ENCODE assay signal across 9 cellular contexts in the genomic region with DNA sequence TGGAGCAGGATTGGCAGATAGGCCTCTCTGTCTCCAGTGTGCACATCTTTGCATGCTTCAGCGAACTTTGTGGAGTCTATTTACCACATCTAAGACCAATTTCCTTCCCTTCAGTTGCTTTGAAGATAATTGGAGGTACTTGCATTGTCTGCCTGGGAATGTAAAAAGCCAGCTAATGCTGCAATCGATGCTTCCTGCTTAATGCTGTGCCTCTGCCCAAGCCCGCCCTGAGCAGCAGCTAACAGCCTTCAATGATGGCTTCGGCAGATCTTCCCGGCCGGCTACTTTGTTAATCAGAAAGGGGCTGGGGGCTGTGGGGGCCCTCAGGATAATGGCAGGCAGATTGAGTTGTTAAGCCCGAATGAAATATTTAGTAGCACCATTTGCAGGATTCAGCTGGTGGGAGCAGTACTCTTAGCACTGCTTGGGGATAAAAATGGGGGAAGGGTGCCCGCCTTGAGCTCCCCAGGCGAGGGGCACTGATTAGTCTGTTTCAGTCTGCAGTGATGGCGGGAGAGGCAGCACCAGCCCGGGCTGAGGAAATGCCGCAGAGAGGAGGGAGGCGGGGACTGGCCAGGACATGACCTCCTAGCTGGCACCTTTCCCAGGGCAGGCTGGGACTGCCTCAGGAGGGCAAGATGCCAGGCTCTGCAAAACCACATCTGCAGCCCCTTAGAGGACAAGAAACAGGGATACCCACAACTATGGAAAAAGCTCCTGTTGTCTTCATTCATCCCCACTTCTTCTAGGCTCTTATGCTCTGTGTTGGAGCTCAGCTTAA.
DNase-seq lines count a peak whose midpoint lies in the region; ATAC-seq and TF ChIP-seq lines count a peak whose summit lies in the region.
"Had no signal": no experiment of that assay in that cellular context is flagged by ENCODE, and none has a peak within 500 bp of the region (broad histone marks: within the 10 kb centered on the region; RNA-seq: fewer than 3 reads in every experiment).

No MANE protein-coding gene starts in this region.

- peaks cover 0 to 13% (median 2%) of the 10 kb centered on the region in 4 donors for H3K4me1 ChIP-seq in right lobe of liver

- TF ChIP-seq POLR2A in right lobe of liver (IDR thresholded peaks at IDR 0.05) = no peak

- peaks cover 4% of the 10 kb centered on the region for H3K36me3 Mint-ChIP-seq in brain
- no peaks in the 10 kb centered on the region for H3K36me3 Mint-ChIP-seq in natural killer cell treated with Interleukin-12 subunit alpha and Interleukin-12 subunit beta and Interleukin-15 and Interleukin-18, amount 100 ng/mL, for 72 hours
- H3K36me3 Mint-ChIP-seq: CD4-positive, CD25-positive, alpha-beta regulatory T cell had no signal

- intact Hi-C loops in right lobe of liver (cut with DNase I) = no loop called here

- H3K9me3 ChIP-seq in right lobe of liver = no peaks in the 10 kb centered on the region

- no peak overlapping the region for H3K27ac ChIP-seq in right lobe of liver

- H3K4me1 Mint-ChIP-seq in brain = peaks cover 56% of the 10 kb centered on the region
- H3K4me1 Mint-ChIP-seq in natural killer cell treated with Interleukin-12 subunit alpha and Interleukin-12 subunit beta and Interleukin-15 and Interleukin-18, amount 100 ng/mL, for 72 hours (ENCODE audit: low read depth in 2 of 2) = no peaks in the 10 kb centered on the region
- H3K4me1 Mint-ChIP-seq: CD4-positive, CD25-positive, alpha-beta regulatory T cell had no signal

- DNase-seq in ACHN (peak; percentile 19), NCI-H1694 treated with DMSO at 0.1 percent for 48 hours (lab: John Stamatoyannopoulos, UW) (peak; percentile 40), right lobe of liver (peak; percentile 91 to 92 (median 91)), NCI-H187 treated with DMSO at 0.1 percent for 48 hours (lab: John Stamatoyannopoulos, UW) (no peak), epidermal melanocyte (ENCODE audit: insufficient read length, low spot score) (no peak)
- no peak for DNase-seq in activated CD4-positive, alpha-beta T cell treated with anti-CD3 and anti-CD28 coated beads for 48 hours
- DNase-seq in natural killer cell treated with Interleukin-12 subunit alpha and Interleukin-12 subunit beta and Interleukin-15 and Interleukin-18, amount 100 ng/mL, for 72 hours (ENCODE audit: low spot score) = no peak
- DNase-seq: CD4-positive, CD25-positive, alpha-beta regulatory T cell had no signal

- WGBS in right lobe of liver (ENCODE audit: insufficient coverage, low coverage, low lambda C conversion rate, missing lambda C conversion rate) = 17% methylated on average over 11 of the region's 13 CpGs

- H3K36me3 ChIP-seq in right lobe of liver = no peaks in the 10 kb centered on the region

- TF ChIP-seq CTCF in brain (conservative IDR thresholded peaks at IDR 0.05) (no peak), right lobe of liver (IDR thresholded peaks at IDR 0.05) (no peak)

- H3K9me3 Mint-ChIP-seq in brain = peaks cover 0 to 8% (median 4%) of the 10 kb centered on the region in 5 experiments
- H3K9me3 Mint-ChIP-seq in natural killer cell treated with Interleukin-12 subunit alpha and Interleukin-12 subunit beta and Interleukin-15 and Interleukin-18, amount 100 ng/mL, for 72 hours = no peaks in the 10 kb centered on the region

- H3K4me3 Mint-ChIP-seq in brain = peak overlapping the region in 4 of 5 experiments; percentile 16 to 71 (median 30)
- H3K4me3 Mint-ChIP-seq in natural killer cell treated with Interleukin-12 subunit alpha and Interleukin-12 subunit beta and Interleukin-15 and Interleukin-18, amount 100 ng/mL, for 72 hours = no peak overlapping the region
- H3K4me3 Mint-ChIP-seq: CD4-positive, CD25-positive, alpha-beta regulatory T cell had no signal

- peak; percentile 96 to 99 (median 98) for ATAC-seq in right lobe of liver
- no peak for ATAC-seq in natural killer cell treated with Interleukin-12 subunit alpha and Interleukin-12 subunit beta and Interleukin-15 and Interleukin-18, amount 100 ng/mL, for 72 hours

- H3K27ac Mint-ChIP-seq in brain = peak overlapping the region; percentile 60 to 96 (median 67)
- H3K27ac Mint-ChIP-seq in natural killer cell treated with Interleukin-12 subunit alpha and Interleukin-12 subunit beta and Interleukin-15 and Interleukin-18, amount 100 ng/mL, for 72 hours = no peak overlapping the region
- H3K27ac Mint-ChIP-seq: CD4-positive, CD25-positive, alpha-beta regulatory T cell had no signal

- peaks cover 8% of the 10 kb centered on the region for H3K27me3 Mint-ChIP-seq in brain
- H3K27me3 Mint-ChIP-seq in natural killer cell treated with Interleukin-12 subunit alpha and Interleukin-12 subunit beta and Interleukin-15 and Interleukin-18, amount 100 ng/mL, for 72 hours = peaks cover 29 to 50% of the 10 kb centered on the region in 2 donors

- H3K27me3 ChIP-seq in right lobe of liver = no peaks in the 10 kb centered on the region

- in situ Hi-C loops in ACHN (cut with HindIII; ENCODE audit: low pct_ligation_motif_present, low pct_unique_long_range_greater_than_20kb, low sequenced_read_pairs) = no loop called here

- no peak overlapping the region for H3K4me3 ChIP-seq in right lobe of liver

Comparison
In these comparisons a context has a peak if more than half of its experiments do, and no peak if none do; other contexts are left out.
1. DNase-seq: peak in ACHN (single experiment), NCI-H1694 treated with DMSO at 0.1 percent for 48 hours (single experiment) and right lobe of liver (3 of 3); none in NCI-H187 treated with DMSO at 0.1 percent for 48 hours (single experiment), activated CD4-positive, alpha-beta T cell treated with anti-CD3 and anti-CD28 coated beads for 48 hours (single experiment), epidermal melanocyte (single experiment) and natural killer cell treated with Interleukin-12 subunit alpha and Interleukin-12 subunit beta and Interleukin-15 and Interleukin-18, amount 100 ng/mL, for 72 hours (single experiment).
2. H3K27ac Mint-ChIP-seq: peak in brain (5 of 5); none in natural killer cell treated with Interleukin-12 subunit alpha and Interleukin-12 subunit beta and Interleukin-15 and Interleukin-18, amount 100 ng/mL, for 72 hours (0 of 2).
3. ATAC-seq: peak in right lobe of liver (4 of 4); none in natural killer cell treated with Interleukin-12 subunit alpha and Interleukin-12 subunit beta and Interleukin-15 and Interleukin-18, amount 100 ng/mL, for 72 hours (0 of 2).